ENCODE assay signal across 1 cellular context in genomic region chr3:193780810-193781472, GRCh38.
A peak's percentile ranks its signal among the peaks of the same experiment; 100 is the strongest.
TF ChIP-seq lines count a peak whose summit lies in the region.

No MANE protein-coding gene starts in this region.

TF ChIP-seq in HepG2, 621 proteins besides CTCF, POLR2A, EP300 and RAD21 (continued from another document):
- TF ChIP-seq, protein P1, sequence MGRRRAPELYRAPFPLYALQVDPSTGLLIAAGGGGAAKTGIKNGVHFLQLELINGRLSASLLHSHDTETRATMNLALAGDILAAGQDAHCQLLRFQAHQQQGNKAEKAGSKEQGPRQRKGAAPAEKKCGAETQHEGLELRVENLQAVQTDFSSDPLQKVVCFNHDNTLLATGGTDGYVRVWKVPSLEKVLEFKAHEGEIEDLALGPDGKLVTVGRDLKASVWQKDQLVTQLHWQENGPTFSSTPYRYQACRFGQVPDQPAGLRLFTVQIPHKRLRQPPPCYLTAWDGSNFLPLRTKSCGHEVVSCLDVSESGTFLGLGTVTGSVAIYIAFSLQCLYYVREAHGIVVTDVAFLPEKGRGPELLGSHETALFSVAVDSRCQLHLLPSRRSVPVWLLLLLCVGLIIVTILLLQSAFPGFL (CRISPR knock-in tag; IDR thresholded peaks at IDR 0.05), result no peak
- TF ChIP-seq NONO (IDR thresholded peaks at IDR 0.05) (no peak), NONO (CRISPR knock-in tag; conservative IDR thresholded peaks at IDR 0.05) (no peak), ZNF224 (CRISPR knock-in tag; IDR thresholded peaks at IDR 0.05) (no peak), RXRB (CRISPR knock-in tag; IDR thresholded peaks at IDR 0.05; ENCODE audit: borderline replicate concordance) (no peak), ZNF800 (CRISPR knock-in tag; IDR thresholded peaks at IDR 0.05) (0 out of 2 replicates have a peak, but pooled peaks have one; percentile 52), ZNF83 (CRISPR knock-in tag; IDR thresholded peaks at IDR 0.05; ENCODE audit: borderline replicate concordance) (no peak), RNF2 (conservative IDR thresholded peaks at IDR 0.05; ENCODE audit: low read depth) (no peak), XRCC5 (optimal IDR thresholded peaks at IDR 0.05; ENCODE audit: low read length) (peak; percentile 45), ZC3H13 (CRISPR knock-in tag; IDR thresholded peaks at IDR 0.05) (no peak), SMARCE1 (IDR thresholded peaks at IDR 0.05; ENCODE audit: borderline replicate concordance) (no peak), DPF2 (CRISPR knock-in tag; IDR thresholded peaks at IDR 0.05; ENCODE audit: borderline replicate concordance, low read depth) (no peak), SP4 (CRISPR knock-in tag; IDR thresholded peaks at IDR 0.05) (no peak), ZBTB37 (CRISPR knock-in tag; IDR thresholded peaks at IDR 0.05) (no peak), GTF2F1 (IDR thresholded peaks at IDR 0.05; ENCODE audit: low read length) (no peak)
- TF ChIP-seq, protein P2, sequence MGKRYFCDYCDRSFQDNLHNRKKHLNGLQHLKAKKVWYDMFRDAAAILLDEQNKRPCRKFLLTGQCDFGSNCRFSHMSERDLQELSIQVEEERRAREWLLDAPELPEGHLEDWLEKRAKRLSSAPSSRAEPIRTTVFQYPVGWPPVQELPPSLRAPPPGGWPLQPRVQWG (CRISPR knock-in tag; IDR thresholded peaks at IDR 0.05; ENCODE audit: borderline replicate concordance, low read depth), result no peak
- TF ChIP-seq, protein P3, sequence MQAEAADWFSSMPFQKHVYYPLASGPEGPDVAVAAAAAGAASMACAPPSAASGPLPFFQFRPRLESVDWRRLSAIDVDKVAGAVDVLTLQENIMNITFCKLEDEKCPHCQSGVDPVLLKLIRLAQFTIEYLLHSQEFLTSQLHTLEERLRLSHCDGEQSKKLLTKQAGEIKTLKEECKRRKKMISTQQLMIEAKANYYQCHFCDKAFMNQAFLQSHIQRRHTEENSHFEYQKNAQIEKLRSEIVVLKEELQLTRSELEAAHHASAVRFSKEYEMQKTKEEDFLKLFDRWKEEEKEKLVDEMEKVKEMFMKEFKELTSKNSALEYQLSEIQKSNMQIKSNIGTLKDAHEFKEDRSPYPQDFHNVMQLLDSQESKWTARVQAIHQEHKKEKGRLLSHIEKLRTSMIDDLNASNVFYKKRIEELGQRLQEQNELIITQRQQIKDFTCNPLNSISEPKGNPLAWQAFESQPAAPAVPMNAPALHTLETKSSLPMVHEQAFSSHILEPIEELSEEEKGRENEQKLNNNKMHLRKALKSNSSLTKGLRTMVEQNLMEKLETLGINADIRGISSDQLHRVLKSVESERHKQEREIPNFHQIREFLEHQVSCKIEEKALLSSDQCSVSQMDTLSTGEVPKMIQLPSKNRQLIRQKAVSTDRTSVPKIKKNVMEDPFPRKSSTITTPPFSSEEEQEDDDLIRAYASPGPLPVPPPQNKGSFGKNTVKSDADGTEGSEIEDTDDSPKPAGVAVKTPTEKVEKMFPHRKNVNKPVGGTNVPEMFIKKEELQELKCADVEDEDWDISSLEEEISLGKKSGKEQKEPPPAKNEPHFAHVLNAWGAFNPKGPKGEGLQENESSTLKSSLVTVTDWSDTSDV (CRISPR knock-in tag; IDR thresholded peaks at IDR 0.05), result no peak
- TF ChIP-seq, protein P4, sequence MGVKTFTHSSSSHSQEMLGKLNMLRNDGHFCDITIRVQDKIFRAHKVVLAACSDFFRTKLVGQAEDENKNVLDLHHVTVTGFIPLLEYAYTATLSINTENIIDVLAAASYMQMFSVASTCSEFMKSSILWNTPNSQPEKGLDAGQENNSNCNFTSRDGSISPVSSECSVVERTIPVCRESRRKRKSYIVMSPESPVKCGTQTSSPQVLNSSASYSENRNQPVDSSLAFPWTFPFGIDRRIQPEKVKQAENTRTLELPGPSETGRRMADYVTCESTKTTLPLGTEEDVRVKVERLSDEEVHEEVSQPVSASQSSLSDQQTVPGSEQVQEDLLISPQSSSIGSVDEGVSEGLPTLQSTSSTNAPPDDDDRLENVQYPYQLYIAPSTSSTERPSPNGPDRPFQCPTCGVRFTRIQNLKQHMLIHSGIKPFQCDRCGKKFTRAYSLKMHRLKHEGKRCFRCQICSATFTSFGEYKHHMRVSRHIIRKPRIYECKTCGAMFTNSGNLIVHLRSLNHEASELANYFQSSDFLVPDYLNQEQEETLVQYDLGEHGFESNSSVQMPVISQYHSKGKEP (CRISPR knock-in tag; IDR thresholded peaks at IDR 0.05), result no peak
- TF ChIP-seq, protein P5, sequence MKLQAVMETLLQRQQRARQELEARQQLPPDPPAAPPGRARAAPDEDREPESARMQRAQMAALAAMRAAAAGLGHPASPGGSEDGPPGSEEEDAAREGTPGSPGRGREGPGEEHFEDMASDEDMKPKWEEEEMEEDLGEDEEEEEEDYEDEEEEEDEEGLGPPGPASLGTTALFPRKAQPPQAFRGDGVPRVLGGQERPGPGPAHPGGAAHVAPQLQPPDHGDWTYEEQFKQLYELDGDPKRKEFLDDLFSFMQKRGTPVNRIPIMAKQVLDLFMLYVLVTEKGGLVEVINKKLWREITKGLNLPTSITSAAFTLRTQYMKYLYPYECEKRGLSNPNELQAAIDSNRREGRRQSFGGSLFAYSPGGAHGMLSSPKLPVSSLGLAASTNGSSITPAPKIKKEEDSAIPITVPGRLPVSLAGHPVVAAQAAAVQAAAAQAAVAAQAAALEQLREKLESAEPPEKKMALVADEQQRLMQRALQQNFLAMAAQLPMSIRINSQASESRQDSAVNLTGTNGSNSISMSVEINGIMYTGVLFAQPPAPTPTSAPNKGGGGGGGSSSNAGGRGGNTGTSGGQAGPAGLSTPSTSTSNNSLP (IDR thresholded peaks at IDR 0.05; ENCODE audit: low read depth, low read length), result no peak
- TF ChIP-seq, protein P6, sequence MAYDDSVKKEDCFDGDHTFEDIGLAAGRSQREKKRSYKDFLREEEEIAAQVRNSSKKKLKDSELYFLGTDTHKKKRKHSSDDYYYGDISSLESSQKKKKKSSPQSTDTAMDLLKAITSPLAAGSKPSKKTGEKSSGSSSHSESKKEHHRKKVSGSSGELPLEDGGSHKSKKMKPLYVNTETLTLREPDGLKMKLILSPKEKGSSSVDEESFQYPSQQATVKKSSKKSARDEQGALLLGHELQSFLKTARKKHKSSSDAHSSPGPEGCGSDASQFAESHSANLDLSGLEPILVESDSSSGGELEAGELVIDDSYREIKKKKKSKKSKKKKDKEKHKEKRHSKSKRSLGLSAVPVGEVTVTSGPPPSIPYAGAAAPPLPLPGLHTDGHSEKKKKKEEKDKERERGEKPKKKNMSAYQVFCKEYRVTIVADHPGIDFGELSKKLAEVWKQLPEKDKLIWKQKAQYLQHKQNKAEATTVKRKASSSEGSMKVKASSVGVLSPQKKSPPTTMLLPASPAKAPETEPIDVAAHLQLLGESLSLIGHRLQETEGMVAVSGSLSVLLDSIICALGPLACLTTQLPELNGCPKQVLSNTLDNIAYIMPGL (CRISPR knock-in tag; IDR thresholded peaks at IDR 0.05; ENCODE audit: borderline replicate concordance in 1 of 2, low read depth in 1 of 2), result peak in 1 of 2 experiments; percentile 39; a peak in 1 of 4 replicates
- TF ChIP-seq, protein P7, sequence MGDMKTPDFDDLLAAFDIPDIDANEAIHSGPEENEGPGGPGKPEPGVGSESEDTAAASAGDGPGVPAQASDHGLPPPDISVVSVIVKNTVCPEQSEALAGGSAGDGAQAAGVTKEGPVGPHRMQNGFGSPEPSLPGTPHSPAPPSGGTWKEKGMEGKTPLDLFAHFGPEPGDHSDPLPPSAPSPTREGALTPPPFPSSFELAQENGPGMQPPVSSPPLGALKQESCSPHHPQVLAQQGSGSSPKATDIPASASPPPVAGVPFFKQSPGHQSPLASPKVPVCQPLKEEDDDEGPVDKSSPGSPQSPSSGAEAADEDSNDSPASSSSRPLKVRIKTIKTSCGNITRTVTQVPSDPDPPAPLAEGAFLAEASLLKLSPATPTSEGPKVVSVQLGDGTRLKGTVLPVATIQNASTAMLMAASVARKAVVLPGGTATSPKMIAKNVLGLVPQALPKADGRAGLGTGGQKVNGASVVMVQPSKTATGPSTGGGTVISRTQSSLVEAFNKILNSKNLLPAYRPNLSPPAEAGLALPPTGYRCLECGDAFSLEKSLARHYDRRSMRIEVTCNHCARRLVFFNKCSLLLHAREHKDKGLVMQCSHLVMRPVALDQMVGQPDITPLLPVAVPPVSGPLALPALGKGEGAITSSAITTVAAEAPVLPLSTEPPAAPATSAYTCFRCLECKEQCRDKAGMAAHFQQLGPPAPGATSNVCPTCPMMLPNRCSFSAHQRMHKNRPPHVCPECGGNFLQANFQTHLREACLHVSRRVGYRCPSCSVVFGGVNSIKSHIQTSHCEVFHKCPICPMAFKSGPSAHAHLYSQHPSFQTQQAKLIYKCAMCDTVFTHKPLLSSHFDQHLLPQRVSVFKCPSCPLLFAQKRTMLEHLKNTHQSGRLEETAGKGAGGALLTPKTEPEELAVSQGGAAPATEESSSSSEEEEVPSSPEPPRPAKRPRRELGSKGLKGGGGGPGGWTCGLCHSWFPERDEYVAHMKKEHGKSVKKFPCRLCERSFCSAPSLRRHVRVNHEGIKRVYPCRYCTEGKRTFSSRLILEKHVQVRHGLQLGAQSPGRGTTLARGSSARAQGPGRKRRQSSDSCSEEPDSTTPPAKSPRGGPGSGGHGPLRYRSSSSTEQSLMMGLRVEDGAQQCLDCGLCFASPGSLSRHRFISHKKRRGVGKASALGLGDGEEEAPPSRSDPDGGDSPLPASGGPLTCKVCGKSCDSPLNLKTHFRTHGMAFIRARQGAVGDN (CRISPR knock-in tag; IDR thresholded peaks at IDR 0.05), result peak; percentile 33; the same call in 1 of the 2 replicates
